ENCODE assay signal across 29 cellular contexts in the genomic region with DNA sequence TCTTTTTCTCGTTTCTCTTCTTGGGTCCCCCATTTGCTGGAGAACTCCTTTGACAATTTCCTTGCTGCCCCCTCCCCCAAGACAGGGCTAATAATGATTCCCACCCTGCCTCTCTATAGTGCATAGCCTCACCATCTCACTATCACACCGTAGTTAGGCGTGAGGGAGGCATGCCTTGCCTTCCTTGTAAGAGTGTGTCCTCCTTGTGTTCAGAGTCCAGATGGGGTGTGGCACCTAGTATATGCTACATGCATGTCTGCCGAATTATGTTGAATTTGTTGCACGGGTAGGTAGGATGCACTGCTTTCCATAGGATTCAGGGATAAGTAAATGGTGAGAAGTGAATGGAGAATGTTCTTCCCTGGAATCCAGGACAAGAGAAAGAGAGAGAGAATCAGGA.
"Had no signal": no experiment of that assay in that cellular context is flagged by ENCODE, and none has a peak within 500 bp of the region (broad histone marks: within the 10 kb centered on the region; RNA-seq: fewer than 3 reads in every experiment).

No MANE protein-coding gene starts in this region.

- H3K36me3 ChIP-seq: ovary, right lobe of liver, sigmoid colon, spleen, suprapubic skin, tibial artery, transverse colon, upper lobe of right lung, uterus had no signal

- H3K27ac ChIP-seq: ovary, parathyroid adenoma, psoas muscle, right lobe of liver, sigmoid colon, spleen, suprapubic skin, testis, tibial artery, transverse colon, upper lobe of right lung, uterus had no signal

- H3K9me3 ChIP-seq: ovary, psoas muscle, right lobe of liver, sigmoid colon, suprapubic skin, testis, tibial artery, transverse colon, upper lobe of right lung, uterus had no signal

- H3K4me3 ChIP-seq: ovary, psoas muscle, right lobe of liver, sigmoid colon, smooth muscle cell, spleen, suprapubic skin, testis, tibial artery, transverse colon, upper lobe of right lung, uterus had no signal

- H2AFZ ChIP-seq: parathyroid adenoma had no signal

- ATAC-seq: naive thymus-derived CD8-positive, alpha-beta T cell; natural killer cell treated with Interleukin-12 subunit alpha and Interleukin-12 subunit beta and Interleukin-15 and Interleukin-18, amount 100 ng/mL, for 72 hours; psoas muscle; right cardiac atrium; right lobe of liver; stimulated activated memory B cell treated with anti-CD40 and anti-IgM and Interleukin-4, amounts not matched to agents 10 μg/mL and 1 μg/mL and 100 μg/mL, for 72 hours; stimulated activated naive CD8-positive, alpha-beta T cell treated with anti-CD3 and anti-CD28 coated beads, Interleukin-15, amount 100 ng/mL, for 72 hours; stimulated activated naive CD8-positive, alpha-beta T cell treated with anti-CD3 and anti-CD28 coated beads, Interleukin-15, Interleukin-2, amounts not matched to agents 100 U/mL and 50 U/mL, for 24 hours; upper lobe of right lung had no signal

- H3K4me1 ChIP-seq: parathyroid adenoma, psoas muscle, sigmoid colon, testis, tibial artery, uterus had no signal

- H3K27me3 ChIP-seq: ovary, right lobe of liver, sigmoid colon, spleen, suprapubic skin, testis, tibial artery, transverse colon, upper lobe of right lung, uterus had no signal

- DNase-seq: naive thymus-derived CD8-positive, alpha-beta T cell; nephron progenitor cell; occipital lobe; ovary; posterior cingulate gyrus; psoas muscle; right cardiac atrium; right lobe of liver; sigmoid colon; spleen; stimulated activated CD4-positive, alpha-beta T cell treated with anti-CD3 and anti-CD28 coated beads, Interleukin-12 subunit alpha, Interleukin-12 subunit beta, amount 100 ng/mL, for 4 hours; stimulated activated CD4-positive, alpha-beta T cell treated with anti-CD3 and anti-CD28 coated beads, Interleukin-1b, Interleukin-23, amount 100 ng/mL, for 48 hours; stimulated activated CD4-positive, alpha-beta T cell treated with anti-CD3 and anti-CD28 coated beads, Interleukin-4, amount 100 ng/mL, for 1 hour; stimulated activated CD4-positive, alpha-beta T cell treated with anti-CD3 and anti-CD28 coated beads, Interleukin-4, amount 100 ng/mL, for 4 hours; stimulated activated CD8-positive, alpha-beta memory T cell treated with anti-CD3 and anti-CD28 coated beads, Interleukin-4, amount 100 ng/mL, for 48 hours; stimulated activated naive CD4-positive, alpha-beta T cell; stimulated activated naive CD8-positive, alpha-beta T cell treated with anti-CD3 and anti-CD28 coated beads, Interleukin-15, amount 100 ng/mL, for 72 hours; stimulated activated naive CD8-positive, alpha-beta T cell treated with anti-CD3 and anti-CD28 coated beads, Interleukin-15, Interleukin-2, amounts not matched to agents 100 U/mL and 50 U/mL, for 24 hours; substantia nigra; testis; tibial artery; transverse colon; upper lobe of right lung; uterus had no signal

- H3K4me2 ChIP-seq: smooth muscle cell had no signal

- H3K79me2 ChIP-seq: parathyroid adenoma had no signal

- H3K9ac ChIP-seq: parathyroid adenoma had no signal
